Comparison of ENCODE assay signal across 19 cellular contexts in genomic region chr15:60804551-60804950, GRCh38.
"Had no signal": no experiment of that assay in that cellular context is flagged by ENCODE, and none has a peak within 500 bp of the region (broad histone marks: within the 10 kb centered on the region; RNA-seq: fewer than 3 reads in every experiment).

No MANE protein-coding gene starts in this region.

- ATAC-seq: activated CD8-positive, alpha-beta memory T cell treated with anti-CD3 and anti-CD28 coated beads, Interleukin-2, amount 10 ng/mL, durations not matched to agents 7 days and 5 days; left lobe of liver had no signal

- H3K27ac ChIP-seq: tibial nerve had no signal

- H3K36me3 ChIP-seq: esophagus squamous epithelium, tibial nerve had no signal

- H3K27ac Mint-ChIP-seq: activated CD8-positive, alpha-beta memory T cell treated with anti-CD3 and anti-CD28 coated beads, Interleukin-2, amount 10 ng/mL, durations not matched to agents 7 days and 5 days; activated naive CD8-positive, alpha-beta T cell treated with anti-CD3 and anti-CD28 coated beads for 36 hours; activated T-cell treated with anti-CD3 and anti-CD28 coated beads, Interleukin-2, amount 50 U/mL, for 24 hours; memory B cell; nephron; T-helper 2 cell treated with Interferon-gamma antibody and Interleukin-4, amounts not matched to agents 5 μg/mL and 100 μg/mL, for 36 hours had no signal

- H3K4me3 ChIP-seq: esophagus squamous epithelium, tibial nerve had no signal

- H3K27me3 ChIP-seq: esophagus squamous epithelium, tibial nerve had no signal

- H3K27me3 Mint-ChIP-seq: activated naive CD8-positive, alpha-beta T cell treated with anti-CD3 and anti-CD28 coated beads for 36 hours; activated T-cell treated with anti-CD3 and anti-CD28 coated beads, Interleukin-2, amount 50 U/mL, for 24 hours had no signal

- H3K4me3 Mint-ChIP-seq: activated CD8-positive, alpha-beta memory T cell treated with anti-CD3 and anti-CD28 coated beads, Interleukin-2, amount 10 ng/mL, durations not matched to agents 7 days and 5 days; activated naive CD8-positive, alpha-beta T cell treated with anti-CD3 and anti-CD28 coated beads for 36 hours; activated T-cell treated with anti-CD3 and anti-CD28 coated beads, Interleukin-2, amount 50 U/mL, for 24 hours; memory B cell; nephron; T-helper 2 cell treated with Interferon-gamma antibody and Interleukin-4, amounts not matched to agents 5 μg/mL and 100 μg/mL, for 36 hours had no signal

- H3K9me3 Mint-ChIP-seq: activated T-cell treated with anti-CD3 and anti-CD28 coated beads, Interleukin-2, amount 50 U/mL, for 24 hours; memory B cell; nephron; T-helper 2 cell treated with Interferon-gamma antibody and Interleukin-4, amounts not matched to agents 5 μg/mL and 100 μg/mL, for 36 hours had no signal

- H3K9me3 ChIP-seq: esophagus squamous epithelium, tibial nerve had no signal

- FAIRE-seq: endometrium had no signal

- H3K36me3 Mint-ChIP-seq: memory B cell had no signal

- DNase-seq: activated CD4-positive, alpha-beta T cell treated with anti-CD3 and anti-CD28 coated beads, Interleukin-2, amount 50 U/mL, for 48 hours; activated CD4-positive, CD25-positive, alpha-beta regulatory T cell treated with anti-CD3 and anti-CD28 coated beads, Interleukin-2, amount 50 U/mL, for 72 hours; activated CD8-positive, alpha-beta memory T cell treated with anti-CD3 and anti-CD28 coated beads, Interleukin-2, amount 10 ng/mL, durations not matched to agents 7 days and 5 days; activated gamma-delta T cell treated with Interleukin-2 at 50 U/mL for 16 hours; activated naive CD8-positive, alpha-beta T cell treated with anti-CD3 and anti-CD28 coated beads for 36 hours; activated T-cell treated with anti-CD3 and anti-CD28 coated beads, Interleukin-2, amount 50 U/mL, for 24 hours; cerebellar nuclear complex; esophagus squamous epithelium; foreskin fibroblast; islet precursor cell; occipital lobe; stimulated activated CD4-positive, alpha-beta T cell treated with anti-CD3 and anti-CD28 coated beads, Interleukin-15, amount 100 ng/mL, for 24 hours; stimulated activated CD4-positive, alpha-beta T cell treated with anti-CD3 and anti-CD28 coated beads, Interleukin-4, amount 100 ng/mL, for 24 hours had no signal
